Comparison of ENCODE assay signal across 10 cellular contexts in genomic region chr1:16152521-16153087, GRCh38. TPM values are rescaled to one million over a fixed set of nuclear protein-coding genes. Genes with fewer than 3 reads are reported as not detected.
A peak's percentile ranks its signal among the peaks of the same experiment; 100 is the strongest.
DNase-seq lines count a peak whose midpoint lies in the region; ATAC-seq and TF ChIP-seq lines count a peak whose summit lies in the region.
"Had no signal": no experiment of that assay in that cellular context is flagged by ENCODE, and none has a peak within 500 bp of the region (broad histone marks: within the 10 kb centered on the region; RNA-seq: fewer than 3 reads in every experiment).

No MANE protein-coding gene starts in this region.

- peak overlapping the region; percentile 69 for H3K27ac ChIP-seq in SJSA1
- peak overlapping the region; percentile 66 for H3K27ac ChIP-seq in foreskin keratinocyte
- H3K27ac ChIP-seq in osteoblast (ENCODE audit: low read depth, low read length), result peak overlapping the region; percentile 57

- H3K9me3 ChIP-seq in SJSA1 (replicated peaks), result no peaks in the 10 kb centered on the region
- H3K9me3 ChIP-seq in osteoblast (ENCODE audit: low read depth, low read length), result no peaks in the 10 kb centered on the region

- no peak for TF ChIP-seq CTCF in AG10803 (conservative IDR thresholded peaks at IDR 0.05; ENCODE audit: low read length)
- TF ChIP-seq CTCF in foreskin keratinocyte (conservative IDR thresholded peaks at IDR 0.05), result no peak
- no peak for TF ChIP-seq CTCF in osteoblast (IDR thresholded peaks at IDR 0.05; ENCODE audit: extremely low read depth, low read depth, low read length)

- peak overlapping the region; percentile 89 for H3K4me2 ChIP-seq in osteoblast (ENCODE audit: insufficient read depth, low read length)

- no peak overlapping the region for H2AFZ ChIP-seq in osteoblast (ENCODE audit: low read length)

- DNase-seq in AG10803 (ENCODE audit: low read depth), result peak; percentile 62
- DNase-seq in SJSA1 (ENCODE audit: low read depth in 1 of 2, low spot score in 2 of 2), result no peak
- DNase-seq in foreskin keratinocyte, result no peak
- peak; percentile 88 for DNase-seq in osteoblast (ENCODE audit: insufficient read length, low spot score, missing footprints)
- no peak for DNase-seq in HuH-7.5 (ENCODE audit: low spot score)
- DNase-seq in NCI-H510A (lab: John Stamatoyannopoulos, UW), result no peak
- no peak for DNase-seq in DMS 273 treated with DMSO at 0.1 percent for 48 hours (lab: John Stamatoyannopoulos, UW)
- DNase-seq: C1 segment of cervical spinal cord, NCI-H1092 treated with DMSO at 0.1 percent for 48 hours had no signal

- peaks cover 70% of the 10 kb centered on the region for H3K4me1 ChIP-seq in SJSA1 (replicated peaks)
- peaks cover 17% of the 10 kb centered on the region for H3K4me1 ChIP-seq in foreskin keratinocyte
- peaks cover 78% of the 10 kb centered on the region for H3K4me1 ChIP-seq in osteoblast (ENCODE audit: insufficient read depth, low read length)

- H3K36me3 ChIP-seq in SJSA1 (peaks cover 72% of the 10 kb centered on the region), osteoblast (ENCODE audit: insufficient read depth, low read length) (peaks cover 32% of the 10 kb centered on the region)

- ATAC-seq in foreskin keratinocyte (no peak), GM21825 (IDR thresholded peaks at IDR 0.05; ENCODE audit: unreplicated experiment) (no peak)

- H3K27me3 ChIP-seq in SJSA1 (replicated peaks) (no peaks in the 10 kb centered on the region), foreskin keratinocyte (no peaks in the 10 kb centered on the region), osteoblast (ENCODE audit: insufficient read depth, low read length) (no peaks in the 10 kb centered on the region)

- H4K20me1 ChIP-seq in osteoblast (ENCODE audit: insufficient read depth, low read length), result peaks cover 21% of the 10 kb centered on the region

- H3K4me3 ChIP-seq in AG10803 (ENCODE audit: low read length) (no peak overlapping the region), SJSA1 (peak overlapping the region; percentile 66), osteoblast (ENCODE audit: insufficient read depth, low read length) (peak overlapping the region; percentile 94)

- H3K79me2 ChIP-seq in osteoblast (ENCODE audit: insufficient read depth, low read length), result peaks cover 91% of the 10 kb centered on the region

RNA-seq across cellular contexts. Expression of gene EPHA2, which starts 3.3 kb away (rescaled TPM):
- 44.0 and 51.0 TPM in 2 replicates for total RNA-seq in SJSA1 (2014; rRNA removed; shearing (Covaris generic))
- 138 and 139 TPM in 2 replicates for total RNA-seq in foreskin keratinocyte
- 70.5 and 77.6 TPM in 2 replicates for polyA plus RNA-seq in foreskin keratinocyte
- total RNA-seq in osteoblast, result 13.3 and 21.0 TPM in 2 replicates

RNA-seq across cellular contexts. Expression of gene ARHGEF19, which starts 59.8 kb away (rescaled TPM):
- total RNA-seq in SJSA1 (2014; rRNA removed; shearing (Covaris generic)), result 3.8 and 10.7 TPM in 2 replicates
- total RNA-seq in foreskin keratinocyte (10.7 and 15.3 TPM in 2 replicates), osteoblast (5.9 and 6.5 TPM in 2 replicates)
- 11.1 and 13.9 TPM in 2 replicates for polyA plus RNA-seq in foreskin keratinocyte

Comparison
In these comparisons a context has a peak if more than half of its experiments do, and no peak if none do; other contexts are left out.
1. DNase-seq: peak in AG10803 (single experiment) and osteoblast (single experiment); none in SJSA1 (0 of 2), foreskin keratinocyte (0 of 2), HuH-7.5 (single experiment), NCI-H510A (single experiment) and DMS 273 treated with DMSO at 0.1 percent for 48 hours (single experiment).
2. Peak in every context shown above with its lines, with median percentiles within 50 percentile points of each other: H3K27ac ChIP-seq.